26 cellular contexts compared by ENCODE assay signal in the genomic region with DNA sequence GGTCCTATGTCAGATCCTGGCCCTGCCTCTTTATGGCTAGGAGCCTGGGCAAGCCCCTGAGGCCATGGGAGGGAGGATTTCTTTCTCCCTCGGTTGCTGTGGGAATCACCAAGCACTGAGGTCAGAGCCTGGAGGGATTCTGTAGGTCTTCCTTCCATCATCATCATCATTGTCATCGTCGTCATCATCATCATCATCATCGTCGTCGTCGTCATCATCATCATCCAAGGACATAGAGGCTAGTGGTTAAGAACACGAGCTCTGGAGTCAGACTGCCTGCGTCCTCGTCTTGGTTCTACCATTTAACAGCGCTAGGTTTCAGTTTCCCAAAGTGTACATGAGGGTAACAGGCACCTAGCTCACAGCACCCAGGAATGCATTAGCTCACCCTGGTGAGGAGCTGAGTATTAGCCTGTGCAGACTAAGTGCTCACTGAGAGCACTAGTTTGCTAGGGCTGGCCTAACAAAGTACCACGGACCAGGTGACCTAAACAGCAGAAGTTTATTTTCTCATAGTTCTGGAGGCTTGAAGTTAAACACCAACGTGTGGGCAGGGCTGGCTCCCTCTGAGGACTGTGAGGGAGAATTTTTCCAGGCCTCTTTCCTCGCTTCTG.
"Had no signal": no experiment of that assay in that cellular context is flagged by ENCODE, and none has a peak within 500 bp of the region (broad histone marks: within the 10 kb centered on the region; RNA-seq: fewer than 3 reads in every experiment).

No MANE protein-coding gene starts in this region.

- H3K27me3 ChIP-seq: adrenal gland, body of pancreas, dorsolateral prefrontal cortex had no signal

- ATAC-seq: activated CD4-positive, alpha-beta T cell treated with anti-CD3 and anti-CD28 coated beads for 36 hours; activated CD8-positive, alpha-beta memory T cell treated with anti-CD3 and anti-CD28 coated beads, Interleukin-2, amount 10 ng/mL, durations not matched to agents 7 days and 5 days; activated CD8-positive, alpha-beta T cell treated with anti-CD3 and anti-CD28 coated beads, Interleukin-2, amount 10 ng/mL, durations not matched to agents 7 days and 5 days; activated naive CD8-positive, alpha-beta T cell treated with anti-CD3 and anti-CD28 coated beads, Interleukin-2, amount 50 U/mL, for 24 hours; activated T-cell treated with anti-CD3 and anti-CD28 coated beads, Interleukin-2, amount 50 U/mL, for 72 hours; body of pancreas; esophagus mucosa; T-helper 17 cell had no signal

- H3K27ac ChIP-seq: adrenal gland, body of pancreas, coronary artery, dorsolateral prefrontal cortex had no signal

- FAIRE-seq: frontal cortex had no signal

- DNase-seq: activated CD4-positive, alpha-beta memory T cell treated with anti-CD3 and anti-CD28 coated beads for 36 hours; activated CD4-positive, alpha-beta T cell treated with anti-CD3 and anti-CD28 coated beads for 36 hours; activated CD4-positive, alpha-beta T cell treated with anti-CD3 and anti-CD28 coated beads, Interleukin-2, amount 10 ng/mL, durations not matched to agents 24 days and 14 days; activated CD4-positive, CD25-positive, alpha-beta regulatory T cell; activated CD4-positive, CD25-positive, alpha-beta regulatory T cell treated with anti-CD3 and anti-CD28 coated beads, Interleukin-2, amount 50 U/mL, for 72 hours; activated CD8-positive, alpha-beta memory T cell treated with anti-CD3 and anti-CD28 coated beads, Interleukin-2, amount 10 ng/mL, durations not matched to agents 7 days and 5 days; activated CD8-positive, alpha-beta memory T cell treated with anti-CD3 and anti-CD28 coated beads, Interleukin-2, amount 50 U/mL, for 4 hours; activated CD8-positive, alpha-beta T cell treated with anti-CD3 and anti-CD28 coated beads, Interleukin-2, amount 10 ng/mL, durations not matched to agents 7 days and 5 days; activated naive CD4-positive, alpha-beta T cell treated with anti-CD3 and anti-CD28 coated beads for 36 hours; activated naive CD8-positive, alpha-beta T cell treated with anti-CD3 and anti-CD28 coated beads for 36 hours; activated naive CD8-positive, alpha-beta T cell treated with anti-CD3 and anti-CD28 coated beads, Interleukin-2, amount 50 U/mL, for 24 hours; activated T-cell treated with anti-CD3 and anti-CD28 coated beads, Interleukin-2, amount 50 U/mL, for 1 hour; activated T-cell treated with anti-CD3 and anti-CD28 coated beads, Interleukin-2, amount 50 U/mL, for 72 hours; adrenal gland; amygdala; body of pancreas; dorsolateral prefrontal cortex; effector memory CD4-positive, alpha-beta T cell; endodermal cell; head of caudate nucleus; T-helper 1 cell; T-helper 17 cell; T1000 had no signal

- H3K36me3 ChIP-seq: adrenal gland had no signal

- H3K9me3 ChIP-seq: adrenal gland, body of pancreas had no signal

- H3K4me3 ChIP-seq: adrenal gland, body of pancreas, coronary artery, dorsolateral prefrontal cortex had no signal

- H3K4me1 ChIP-seq: adrenal gland, body of pancreas had no signal
